In the genomic region with DNA sequence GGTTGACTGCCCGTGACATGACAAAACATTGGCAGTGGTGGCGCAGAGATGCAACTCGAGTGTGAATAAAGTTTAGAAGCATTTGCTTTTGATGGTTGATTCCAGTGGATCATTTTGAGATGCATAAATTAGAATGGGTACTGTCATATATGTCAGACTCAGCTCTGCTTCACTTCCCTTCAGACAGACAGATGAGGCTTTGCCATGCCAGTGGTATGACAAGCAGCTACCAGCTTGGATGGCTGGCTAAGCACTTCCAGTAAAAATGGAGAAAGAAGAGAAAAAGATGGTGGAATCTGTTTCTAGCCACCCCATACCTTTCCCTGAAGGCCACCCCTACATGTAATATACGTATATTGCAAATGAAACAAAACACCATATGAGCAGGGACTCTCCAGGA, we compare ENCODE assay signal across 14 cellular contexts. TPM values are rescaled to one million over a fixed set of nuclear protein-coding genes. Genes with fewer than 3 reads are reported as not detected.
DNase-seq lines count a peak whose midpoint lies in the region; ATAC-seq and TF ChIP-seq lines count a peak whose summit lies in the region.
"Had no signal": no experiment of that assay in that cellular context is flagged by ENCODE, and none has a peak within 500 bp of the region (broad histone marks: within the 10 kb centered on the region; RNA-seq: fewer than 3 reads in every experiment).

No MANE protein-coding gene starts in this region.

- H3K27me3 ChIP-seq in OCI-LY3 (ENCODE audit: low read depth, low read length), result no peaks in the 10 kb centered on the region
- H3K27me3 ChIP-seq in mammary epithelial cell (ENCODE audit: insufficient read depth, low read length), result no peaks in the 10 kb centered on the region
- H3K27me3 ChIP-seq in stomach smooth muscle (ENCODE audit: control insufficient read depth in 1 of 2, insufficient read depth in 2 of 2, low read length in 2 of 2), result no peaks in the 10 kb centered on the region

- DNase-seq in mammary epithelial cell, result no peak
- DNase-seq in mesothelial cell of epicardium (ENCODE audit: low spot score in 2 of 2, unreplicated experiment in 2 of 2), result no peak
- DNase-seq in HUDEP-2 (lab: John Stamatoyannopoulos, UW; ENCODE audit: unreplicated experiment in 76 of 76), result no peak
- DNase-seq in NOMO-1 treated with dmso at 0.1 percent for 144 hours (lab: John Stamatoyannopoulos, UW; ENCODE audit: unreplicated experiment), result no peak
- DNase-seq in activated naive CD4-positive, alpha-beta T cell treated with anti-CD3 and anti-CD28 coated beads, Interleukin-2, amount 10 ng/mL, durations not matched to agents 7 days and 5 days, result no peak
- DNase-seq: activated CD8-positive, alpha-beta T cell treated with anti-CD3 and anti-CD28 coated beads for 36 hours; activated naive CD4-positive, alpha-beta T cell; PC-3; stimulated activated CD4-positive, alpha-beta T cell treated with anti-CD3 and anti-CD28 coated beads, Interleukin-2, amount 100 ng/mL, for 24 hours had no signal

- no peaks in the 10 kb centered on the region for H3K79me2 ChIP-seq in OCI-LY3 (ENCODE audit: low read length)
- H3K79me2 ChIP-seq in mammary epithelial cell (ENCODE audit: insufficient read depth, low read length), result peaks cover 5% of the 10 kb centered on the region

- H3K27me3 Mint-ChIP-seq in mesothelial cell of epicardium (ENCODE audit: low read depth), result no peaks in the 10 kb centered on the region
- H3K27me3 Mint-ChIP-seq in activated naive CD4-positive, alpha-beta T cell treated with anti-CD3 and anti-CD28 coated beads, Interleukin-2, amount 10 ng/mL, durations not matched to agents 7 days and 5 days, result no peaks in the 10 kb centered on the region
- H3K27me3 Mint-ChIP-seq: activated CD8-positive, alpha-beta T cell treated with anti-CD3 and anti-CD28 coated beads for 36 hours had no signal

- peaks cover 24% of the 10 kb centered on the region for H3K36me3 Mint-ChIP-seq in mesothelial cell of epicardium
- peaks cover 49% of the 10 kb centered on the region for H3K36me3 Mint-ChIP-seq in activated naive CD4-positive, alpha-beta T cell treated with anti-CD3 and anti-CD28 coated beads, Interleukin-2, amount 10 ng/mL, durations not matched to agents 7 days and 5 days

- intact Hi-C loops in mammary epithelial cell (cut with micrococcal nuclease), result loop anchor here (5.0 kb wide), 1 partner anchor 95 kb away; no protein-coding TSS in a partner anchor

- dilution Hi-C loops in mammary epithelial cell (cut with HindIII; ENCODE audit: low sequenced_read_pairs), result no loop called here

- CTCF ChIA-PET in mammary epithelial cell (lab: Charles Lee; ENCODE audit: low non-redundant PET), result no interaction called here
- CTCF ChIA-PET in activated naive CD4-positive, alpha-beta T cell treated with anti-CD3 and anti-CD28 coated beads, Interleukin-2, amount 10 ng/mL, durations not matched to agents 7 days and 5 days (lab: Charles Lee), result interaction anchor here (4.1 kb wide), 1 partner anchor 20 kb away, joined by 21 read pairs; no protein-coding TSS in a partner anchor

- H3K27ac Mint-ChIP-seq in mesothelial cell of epicardium, result peak overlapping the region; percentile 95
- no peak overlapping the region for H3K27ac Mint-ChIP-seq in activated naive CD4-positive, alpha-beta T cell treated with anti-CD3 and anti-CD28 coated beads, Interleukin-2, amount 10 ng/mL, durations not matched to agents 7 days and 5 days
- H3K27ac Mint-ChIP-seq: activated CD8-positive, alpha-beta T cell treated with anti-CD3 and anti-CD28 coated beads for 36 hours had no signal

- no peak overlapping the region for H2AFZ ChIP-seq in OCI-LY3 (ENCODE audit: low read depth, low read length)
- H2AFZ ChIP-seq in mammary epithelial cell (ENCODE audit: low read depth, low read length), result no peak overlapping the region

- 100% methylated on average over 4 of the region's 4 CpGs for WGBS in mammary epithelial cell (ENCODE audit: low coverage, missing lambda C conversion rate)

- BruUV-seq in mammary epithelial cell (replicated peaks; lab: Mats Ljungman, UMichigan), result no TSS peak

- H4K20me1 ChIP-seq in OCI-LY3 (ENCODE audit: insufficient read depth, low read length) (peaks cover 19% of the 10 kb centered on the region), mammary epithelial cell (ENCODE audit: insufficient read depth, low read length) (no peaks in the 10 kb centered on the region)

- peaks cover 26% of the 10 kb centered on the region for H3K4me1 Mint-ChIP-seq in mesothelial cell of epicardium
- peaks cover 16% of the 10 kb centered on the region for H3K4me1 Mint-ChIP-seq in activated naive CD4-positive, alpha-beta T cell treated with anti-CD3 and anti-CD28 coated beads, Interleukin-2, amount 10 ng/mL, durations not matched to agents 7 days and 5 days

- in situ Hi-C loops in mammary epithelial cell (cut with MboI; ENCODE audit: low sequenced_read_pairs in 2 of 2), result no loop called here

- H3K9ac ChIP-seq in OCI-LY3 (ENCODE audit: low read length) (no peak overlapping the region), mammary epithelial cell (ENCODE audit: insufficient read depth, low read length) (no peak overlapping the region), stomach smooth muscle (ENCODE audit: low read length in 2 of 2) (no peak overlapping the region)

- H3K27ac ChIP-seq in OCI-LY3 (ENCODE audit: low read length), result no peak overlapping the region; the same call in 1 of the 2 replicates
- H3K27ac ChIP-seq in mammary epithelial cell (ENCODE audit: insufficient read depth, low read depth, low read length), result peak overlapping the region; percentile 62
- peak overlapping the region; percentile 86 for H3K27ac ChIP-seq in stomach smooth muscle (ENCODE audit: low read length)
- H3K27ac ChIP-seq: C4-2B, HL-60 had no signal

- H3K4me2 ChIP-seq in OCI-LY3 (ENCODE audit: low read length) (peak overlapping the region; percentile 38; the same call in 1 of the 2 replicates), mammary epithelial cell (ENCODE audit: insufficient read depth, low read depth, low read length) (peak overlapping the region; percentile 74)

- H3K4me1 ChIP-seq in OCI-LY3 (ENCODE audit: low read length) (peaks cover 26% of the 10 kb centered on the region), mammary epithelial cell (ENCODE audit: insufficient read depth, low read length) (peaks cover 36% of the 10 kb centered on the region), stomach smooth muscle (ENCODE audit: control insufficient read depth, insufficient read depth, low read length) (peaks cover 28% of the 10 kb centered on the region)

- H3K9me3 ChIP-seq in OCI-LY3 (ENCODE audit: insufficient read depth, low read length) (no peaks in the 10 kb centered on the region), mammary epithelial cell (replicated peaks; ENCODE audit: insufficient read depth, low read length) (no peaks in the 10 kb centered on the region), stomach smooth muscle (ENCODE audit: control insufficient read depth in 2 of 2, low read length in 2 of 2) (no peaks in the 10 kb centered on the region)

- H3K4me3 Mint-ChIP-seq in mesothelial cell of epicardium, result no peak overlapping the region
- no peak overlapping the region for H3K4me3 Mint-ChIP-seq in activated naive CD4-positive, alpha-beta T cell treated with anti-CD3 and anti-CD28 coated beads, Interleukin-2, amount 10 ng/mL, durations not matched to agents 7 days and 5 days
- H3K4me3 Mint-ChIP-seq: activated CD8-positive, alpha-beta T cell treated with anti-CD3 and anti-CD28 coated beads for 36 hours had no signal

- H3K36me3 ChIP-seq in OCI-LY3 (replicated peaks; ENCODE audit: low read depth, low read length) (peaks cover 39% of the 10 kb centered on the region), mammary epithelial cell (ENCODE audit: insufficient read depth, low read length) (peaks cover 11% of the 10 kb centered on the region), stomach smooth muscle (ENCODE audit: control insufficient read depth in 2 of 2, insufficient read depth in 2 of 2, low read length in 2 of 2) (peaks cover 14 to 17% of the 10 kb centered on the region in 2 donors)

- H3K9me3 Mint-ChIP-seq in mesothelial cell of epicardium, result no peaks in the 10 kb centered on the region
- no peaks in the 10 kb centered on the region for H3K9me3 Mint-ChIP-seq in activated naive CD4-positive, alpha-beta T cell treated with anti-CD3 and anti-CD28 coated beads, Interleukin-2, amount 10 ng/mL, durations not matched to agents 7 days and 5 days
- H3K9me3 Mint-ChIP-seq: activated CD8-positive, alpha-beta T cell treated with anti-CD3 and anti-CD28 coated beads for 36 hours had no signal

- no peak for ATAC-seq in HG03520 (IDR thresholded peaks at IDR 0.05; ENCODE audit: unreplicated experiment)
- ATAC-seq: activated CD8-positive, alpha-beta T cell treated with anti-CD3 and anti-CD28 coated beads for 36 hours; PC-3 had no signal

- H3K4me3 ChIP-seq in OCI-LY3 (ENCODE audit: low read length), result no peak overlapping the region
- H3K4me3 ChIP-seq in mammary epithelial cell (replicated peaks in 1 of 3; ENCODE audit: insufficient read depth in 1 of 3, low read depth in 2 of 3, low read length in 3 of 3), result no peak overlapping the region
- H3K4me3 ChIP-seq in stomach smooth muscle (ENCODE audit: low read length in 2 of 2), result peak overlapping the region; percentile 20 to 44

- TF ChIP-seq CTCF in OCI-LY3 (IDR thresholded peaks at IDR 0.05; ENCODE audit: low read depth, low read length), result no peak
- no peak for TF ChIP-seq CTCF in mammary epithelial cell (conservative IDR thresholded peaks at IDR 0.05 in 1 of 2, IDR thresholded peaks at IDR 0.05 in 1 of 2; ENCODE audit: extremely low read depth in 1 of 2, insufficient read depth in 1 of 2, low read depth in 1 of 2, low read length in 2 of 2)
- no peak for TF ChIP-seq CTCF in mesothelial cell of epicardium (IDR thresholded peaks at IDR 0.05; ENCODE audit: unreplicated experiment)

RNA-seq across cellular contexts. Expression of a gene that starts 13.5 kb away (rescaled TPM):
- under 1 TPM in 1 of 2 donors, not detected in 1; 0.33 TPM for total RNA-seq in mammary epithelial cell
- 0.11 TPM for polyA plus RNA-seq in mammary epithelial cell
- not detected for polyA minus RNA-seq in mammary epithelial cell
- 0.60 to 1.2 TPM (median 0.66 TPM) in 3 replicates for total RNA-seq in mesothelial cell of epicardium
- total RNA-seq: activated CD8-positive, alpha-beta T cell treated with anti-CD3 and anti-CD28 coated beads for 36 hours had no signal

RNA-seq across cellular contexts. Expression of a gene that starts 36.5 kb away (rescaled TPM):
- total RNA-seq in mammary epithelial cell (10 to 100 TPM; 34.5 to 59.8 TPM), mesothelial cell of epicardium (53.6 TPM in 3 replicates)
- 93.4 TPM for polyA plus RNA-seq in mammary epithelial cell
- 50.0 TPM for polyA minus RNA-seq in mammary epithelial cell

RNA-seq across cellular contexts. Expression of a gene that starts 36.6 kb away (rescaled TPM):
- total RNA-seq in mammary epithelial cell, result 100 to 1,000 TPM in 1 of 2 donors, 10 to 100 TPM in 1; 85.7 to 106 TPM
- 192 TPM for polyA plus RNA-seq in mammary epithelial cell
- 314 TPM for polyA minus RNA-seq in mammary epithelial cell
- 63.7 to 74.5 TPM (median 64.8 TPM) in 3 replicates for total RNA-seq in mesothelial cell of epicardium

Comparison
In these comparisons a context has a peak if more than half of its experiments do, and no peak if none do; other contexts are left out.
1. H3K4me3 ChIP-seq: peak in stomach smooth muscle (2 of 2); none in OCI-LY3 (single experiment) and mammary epithelial cell (0 of 3).